In genomic region chr20:33981964-33982363, GRCh38 we compare ENCODE assay signal across 22 cellular contexts.
"Had no signal": no experiment of that assay in that cellular context is flagged by ENCODE, and none has a peak within 500 bp of the region (broad histone marks: within the 10 kb centered on the region; RNA-seq: fewer than 3 reads in every experiment).

No MANE protein-coding gene starts in this region.

- H3K27me3 ChIP-seq: esophagus muscularis mucosa, gastroesophageal sphincter, pancreas, tibial artery, upper lobe of right lung, vagina had no signal

- FAIRE-seq: endometrium, keratinocyte, pancreas had no signal

- ATAC-seq: gastroesophageal sphincter; left ventricle myocardium superior; pancreas; right cardiac atrium; stimulated activated effector memory CD8-positive, alpha-beta T cell treated with anti-CD3 and anti-CD28 coated beads, Interleukin-12 subunit alpha, Interleukin-12 subunit beta, amount 100 ng/mL, for 72 hours; stimulated activated naive CD8-positive, alpha-beta T cell treated with anti-CD3 and anti-CD28 coated beads, Interleukin-15, Interleukin-2, amounts not matched to agents 100 U/mL and 50 U/mL, for 24 hours; upper lobe of right lung had no signal

- H3K27ac ChIP-seq: epithelial cell of prostate, esophagus muscularis mucosa, gastroesophageal sphincter, pancreas, tibial artery, upper lobe of right lung, vagina had no signal

- H3K36me3 ChIP-seq: esophagus muscularis mucosa, gastroesophageal sphincter, pancreas, tibial artery, upper lobe of right lung, vagina had no signal

- DNase-seq: effector memory CD4-positive, alpha-beta T cell; glutamatergic neuron; left ventricle myocardium superior; mesenchymal stem cell; midbrain; naive B cell; occipital lobe; pancreas; right cardiac atrium; stimulated activated CD4-positive, alpha-beta T cell treated with anti-CD3 and anti-CD28 coated beads, Interleukin-4, amount 100 ng/mL, for 1 hour; stimulated activated CD8-positive, alpha-beta memory T cell treated with anti-CD3 and anti-CD28 coated beads, Interleukin-4, amount 100 ng/mL, for 48 hours; stimulated activated naive CD8-positive, alpha-beta T cell treated with anti-CD3 and anti-CD28 coated beads, Interleukin-15, Interleukin-2, amounts not matched to agents 100 U/mL and 50 U/mL, for 24 hours; tibial artery; upper lobe of right lung had no signal

- H3K4me1 ChIP-seq: esophagus muscularis mucosa, gastroesophageal sphincter, pancreas, tibial artery, upper lobe of right lung, vagina had no signal

- H3K9me3 ChIP-seq: esophagus muscularis mucosa, gastroesophageal sphincter, pancreas, tibial artery, upper lobe of right lung, vagina had no signal

- H3K4me3 ChIP-seq: esophagus muscularis mucosa, gastroesophageal sphincter, lung, pancreas, tibial artery, upper lobe of right lung, vagina had no signal
